Comparison of ENCODE assay signal across 8 cellular contexts in the genomic region with DNA sequence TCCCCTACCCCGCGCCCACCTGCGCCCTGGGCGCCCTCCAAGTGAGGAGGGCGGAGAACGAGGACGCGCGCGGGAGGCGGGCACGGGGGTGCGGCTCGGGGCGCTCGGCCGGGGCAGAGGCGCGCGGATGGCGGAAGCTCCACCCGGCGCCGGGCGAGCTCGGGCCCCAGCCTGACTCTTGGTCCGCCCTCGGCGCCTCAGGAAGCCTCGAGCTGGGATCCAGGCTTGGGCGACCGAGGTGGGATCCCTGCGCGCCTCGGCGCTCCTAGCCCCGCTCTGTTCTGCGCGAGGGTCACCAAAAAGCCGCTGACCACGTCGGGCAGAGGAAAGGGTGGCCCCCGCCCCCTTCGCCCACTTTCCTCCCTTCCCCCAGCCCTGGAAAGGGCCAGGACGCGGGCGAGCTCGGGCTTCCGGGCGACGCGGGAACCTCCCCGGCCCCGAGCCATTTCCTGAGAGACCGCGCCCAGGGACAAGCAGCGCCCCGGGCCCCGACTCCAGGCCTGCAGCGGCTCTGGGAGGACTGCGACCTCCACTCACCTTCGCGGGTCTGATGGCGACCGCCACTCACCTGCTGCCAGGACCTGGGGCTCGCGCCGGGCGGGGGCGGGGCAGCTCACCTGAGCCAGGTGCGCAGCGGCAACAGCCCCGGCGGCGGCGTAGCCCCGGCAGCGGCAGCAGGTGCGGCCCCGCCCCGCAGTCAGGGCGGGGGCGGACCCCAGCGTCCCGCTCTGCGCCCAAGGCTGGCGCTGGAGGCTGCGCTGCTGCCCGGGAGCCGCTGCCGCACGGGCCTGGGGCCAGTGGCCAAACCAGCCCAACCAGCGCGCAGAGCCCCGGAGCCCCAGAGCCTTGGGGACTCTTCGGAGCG. TPM values are rescaled to one million over a fixed set of nuclear protein-coding genes. Genes with fewer than 3 reads are reported as not detected.
DNase-seq lines count a peak whose midpoint lies in the region; ATAC-seq and TF ChIP-seq lines count a peak whose summit lies in the region.

No MANE protein-coding gene starts in this region.

- TF ChIP-seq POLR2A in adrenal gland (IDR thresholded peaks at IDR 0.05): no peak

- peak overlapping the region in 3 of 5 donors; percentile 20 to 74 (median 27) for H3K27ac ChIP-seq in adrenal gland

- no peaks in the 10 kb centered on the region for H3K9me3 ChIP-seq in adrenal gland (replicated peaks in 1 of 3)

- intact Hi-C loops in adrenal gland (cut with DNase I): no loop called here

- no peak for TF ChIP-seq CTCF in adrenal gland (IDR thresholded peaks at IDR 0.05)

- DNase-seq in DMS 273 (lab: John Stamatoyannopoulos, UW; ENCODE audit: unreplicated experiment): peak; percentile 46
- no peak for DNase-seq in DMS 273 treated with DMSO at 0.1 percent for 48 hours (lab: John Stamatoyannopoulos, UW)
- DNase-seq in NCI-H510A treated with DMSO at 0.1 percent for 48 hours (lab: John Stamatoyannopoulos, UW): peak; percentile 59
- no peak for DNase-seq in adrenal gland
- DNase-seq in iris pigment epithelial cell (ENCODE audit: low read depth): peak; percentile 29
- peak; percentile 55 for DNase-seq in stimulated activated naive CD8-positive, alpha-beta T cell treated with anti-CD3 and anti-CD28 coated beads, Interleukin-15, Interleukin-2, amounts not matched to agents 100 U/mL and 50 U/mL, for 24 hours
- DNase-seq in SIG-M5 treated with dmso at 0.1 percent for 504 hours (lab: John Stamatoyannopoulos, UW; ENCODE audit: unreplicated experiment): no peak

- no peaks in the 10 kb centered on the region for H3K4me1 ChIP-seq in adrenal gland (replicated peaks in 1 of 2)

- H3K27me3 ChIP-seq in adrenal gland: peaks cover 42% of the 10 kb centered on the region

- WGBS in adrenal gland, 4 donors: 0 to 2% (median 1%) methylated on average over 27 to 94 of the region's 97 CpGs; no CpG with 5 or more reads in 1 of the 4 donors

- peak overlapping the region in 2 of 4 donors; percentile 18 to 54 for H3K4me3 ChIP-seq in adrenal gland

- H3K36me3 ChIP-seq in adrenal gland (replicated peaks in 1 of 2): no peaks in the 10 kb centered on the region

- peak; percentile 21 for ATAC-seq in stimulated activated naive CD8-positive, alpha-beta T cell treated with anti-CD3 and anti-CD28 coated beads, Interleukin-15, Interleukin-2, amounts not matched to agents 100 U/mL and 50 U/mL, for 24 hours
- ATAC-seq in GM19397 (IDR thresholded peaks at IDR 0.05; ENCODE audit: unreplicated experiment): no peak

RNA-seq across cellular contexts. Expression of gene SIGIRR, which starts 2.2 kb away (rescaled TPM):
- total RNA-seq in adrenal gland: 10 to 100 TPM in 7 of 8 donors, 1 to 10 TPM in 1; 7.9 to 70.0 (median 21.6) TPM
- polyA plus RNA-seq in adrenal gland: 100 to 1,000 TPM in 1 of 3 donors, 10 to 100 TPM in 1, 1 to 10 TPM in 1; 2.7 to 111 (median 80.4) TPM

RNA-seq across cellular contexts. Expression of gene PKP3, which starts 23.0 kb away (rescaled TPM):
- total RNA-seq in adrenal gland: under 1 TPM in 3 of 8 donors, not detected in 5; 0.45 to 0.65 (median 0.65) TPM
- polyA plus RNA-seq in adrenal gland: under 1 TPM in 1 of 3 donors, not detected in 2; 0.37 TPM

RNA-seq across cellular contexts. Expression of gene ANO9, which starts 24.8 kb away (rescaled TPM):
- total RNA-seq in adrenal gland: 1 to 10 TPM in 1 of 8 donors, under 1 TPM in 3, not detected in 4; 0.52 to 2.2 (median 0.79) TPM
- polyA plus RNA-seq in adrenal gland: 1 to 10 TPM in 2 of 3 donors, under 1 TPM in 1; 0.07 to 2.9 (median 1.2) TPM

RNA-seq across cellular contexts. Expression of gene PTDSS2, which starts 33.1 kb away (rescaled TPM):
- 10 to 100 TPM; 30.4 to 85.9 (median 44.7) TPM for total RNA-seq in adrenal gland
- polyA plus RNA-seq in adrenal gland: 100 to 1,000 TPM in 1 of 3 donors, 10 to 100 TPM in 2; 11.0 to 109 (median 53.7) TPM

RNA-seq across cellular contexts. Expression of gene B4GALNT4, which starts 47.7 kb away (rescaled TPM):
- total RNA-seq in adrenal gland: 1 to 10 TPM in 3 of 8 donors, under 1 TPM in 3, not detected in 2; 0.29 to 2.9 (median 0.99) TPM
- 10 to 100 TPM in 1 of 3 donors, 1 to 10 TPM in 1, under 1 TPM in 1; 0.15 to 30.3 (median 9.1) TPM for polyA plus RNA-seq in adrenal gland

Comparison
In these comparisons a context has a peak if more than half of its experiments do, and no peak if none do; other contexts are left out.
1. DNase-seq: peak in DMS 273 (single experiment), NCI-H510A treated with DMSO at 0.1 percent for 48 hours (single experiment), iris pigment epithelial cell (single experiment) and stimulated activated naive CD8-positive, alpha-beta T cell treated with anti-CD3 and anti-CD28 coated beads, Interleukin-15, Interleukin-2, amounts not matched to agents 100 U/mL and 50 U/mL, for 24 hours (single experiment); none in DMS 273 treated with DMSO at 0.1 percent for 48 hours (single experiment), adrenal gland (0 of 7) and SIG-M5 treated with dmso at 0.1 percent for 504 hours (single experiment).